In the genomic region with DNA sequence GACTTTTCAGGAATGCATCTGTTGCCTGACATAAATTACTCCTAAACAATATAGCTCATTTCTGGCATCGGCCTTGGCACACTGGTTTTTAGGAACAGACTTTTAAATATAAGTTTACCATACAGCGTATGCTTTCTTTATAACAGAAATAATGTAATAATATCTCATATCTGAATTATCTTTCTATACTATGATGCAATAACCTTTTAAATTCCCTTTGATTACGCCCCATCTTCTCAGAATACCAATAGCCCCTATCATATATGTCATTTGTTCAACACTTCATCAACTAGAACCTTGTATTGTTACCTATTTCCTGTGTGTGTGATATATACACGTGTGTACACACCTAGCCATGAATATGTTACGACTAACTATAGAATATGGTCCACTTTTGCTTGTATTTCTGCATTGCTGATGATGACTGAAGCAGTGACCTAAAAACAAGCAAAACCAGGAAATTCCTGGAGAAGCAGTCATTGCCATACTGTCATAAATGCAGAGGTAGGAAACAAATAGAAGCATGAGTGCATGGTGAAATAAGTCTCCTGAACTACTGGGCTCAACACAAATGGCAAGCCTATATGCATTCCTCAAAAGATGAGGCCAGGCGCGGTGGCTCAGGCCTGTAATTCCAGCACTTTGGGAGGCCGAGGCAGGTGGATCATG, we compare ENCODE assay signal across 18 cellular contexts.
A peak's percentile ranks its signal among the peaks of the same experiment; 100 is the strongest.
DNase-seq lines count a peak whose midpoint lies in the region; FAIRE-seq and TF ChIP-seq lines count a peak whose summit lies in the region.
"Had no signal": no experiment of that assay in that cellular context is flagged by ENCODE, and none has a peak within 500 bp of the region (broad histone marks: within the 10 kb centered on the region; RNA-seq: fewer than 3 reads in every experiment).

No MANE protein-coding gene starts in this region.

- no peaks in the 10 kb centered on the region for H4K20me1 ChIP-seq in astrocyte (ENCODE audit: insufficient read depth, low read length)

- no peaks in the 10 kb centered on the region for H3K4me1 Mint-ChIP-seq in astrocyte (ENCODE audit: low read depth, unreplicated experiment)
- H3K4me1 Mint-ChIP-seq in CD14-positive monocyte: no peaks in the 10 kb centered on the region
- no peaks in the 10 kb centered on the region for H3K4me1 Mint-ChIP-seq in CD4-positive, alpha-beta memory T cell
- H3K4me1 Mint-ChIP-seq: activated CD4-positive, alpha-beta T cell treated with anti-CD3 and anti-CD28 coated beads, Interleukin-2, amount 10 ng/mL, durations not matched to agents 7 days and 5 days; activated naive CD4-positive, alpha-beta T cell treated with anti-CD3 and anti-CD28 coated beads, Interleukin-2, amount 50 U/mL, for 24 hours had no signal

- H3K4me3 ChIP-seq in AG04449 (ENCODE audit: low read depth, low read length): no peak overlapping the region
- H3K4me3 ChIP-seq in astrocyte (ENCODE audit: insufficient read depth, low read depth, low read length): no peak overlapping the region
- no peak overlapping the region for H3K4me3 ChIP-seq in foreskin fibroblast (ENCODE audit: low read depth in 1 of 2, low read length in 2 of 2)
- no peak overlapping the region for H3K4me3 ChIP-seq in CD4-positive, alpha-beta memory T cell (ENCODE audit: low read length in 2 of 2)
- H3K4me3 ChIP-seq: cardiac muscle cell had no signal

- H3K4me1 ChIP-seq in astrocyte (ENCODE audit: insufficient read depth, low read length): no peaks in the 10 kb centered on the region
- H3K4me1 ChIP-seq in CD4-positive, alpha-beta memory T cell (ENCODE audit: insufficient read depth, low read length): no peaks in the 10 kb centered on the region

- no peak overlapping the region for H3K9ac ChIP-seq in astrocyte (ENCODE audit: low read length)

- H3K9me3 Mint-ChIP-seq in astrocyte (ENCODE audit: unreplicated experiment): no peaks in the 10 kb centered on the region
- H3K9me3 Mint-ChIP-seq in CD14-positive monocyte: peaks cover 0 to 8% (median 3%) of the 10 kb centered on the region in 7 donors
- H3K9me3 Mint-ChIP-seq in CD4-positive, alpha-beta memory T cell: peaks cover 0 to 9% (median 0%) of the 10 kb centered on the region in 8 donors
- H3K9me3 Mint-ChIP-seq: activated CD4-positive, alpha-beta T cell treated with anti-CD3 and anti-CD28 coated beads, Interleukin-2, amount 10 ng/mL, durations not matched to agents 7 days and 5 days had no signal

- DNase-seq in AG04449 (ENCODE audit: low read depth, low spot score): peak; percentile 33
- peak; percentile 54 for DNase-seq in HCEC 1CT
- peak; percentile 65 for DNase-seq in astrocyte (ENCODE audit: low read depth)
- DNase-seq in foreskin fibroblast: peak; percentile 61 to 79
- no peak for DNase-seq in CD14-positive monocyte (ENCODE audit: low spot score)
- DNase-seq in activated CD4-positive, alpha-beta T cell treated with anti-CD3 and anti-CD28 coated beads, Interleukin-2, amount 50 U/mL, for 4 hours: no peak
- no peak for DNase-seq in CD4-positive, alpha-beta memory T cell
- DNase-seq in NCI-H2227 (lab: John Stamatoyannopoulos, UW; ENCODE audit: unreplicated experiment): no peak
- DNase-seq: activated CD4-positive, alpha-beta T cell treated with anti-CD3 and anti-CD28 coated beads, Interleukin-2, amount 10 ng/mL, durations not matched to agents 7 days and 5 days; activated T-cell treated with anti-CD3 and anti-CD28 coated beads for 4 hours; foreskin melanocyte; NCI-H1436 treated with DMSO at 0.1 percent for 48 hours; RPMI8226; stimulated activated CD4-positive, alpha-beta T cell treated with anti-CD3 and anti-CD28 coated beads, Interleukin-4, amount 100 ng/mL, for 1 hour had no signal

- H3K27ac ChIP-seq in astrocyte (ENCODE audit: low read depth, low read length): no peak overlapping the region
- H3K27ac ChIP-seq in CD4-positive, alpha-beta memory T cell (ENCODE audit: low read depth, low read length): no peak overlapping the region
- H3K27ac ChIP-seq: cardiac muscle cell, HL-60 had no signal

- H3K36me3 Mint-ChIP-seq in astrocyte (ENCODE audit: low read depth, unreplicated experiment): no peaks in the 10 kb centered on the region
- H3K36me3 Mint-ChIP-seq in CD14-positive monocyte: no peaks in the 10 kb centered on the region
- H3K36me3 Mint-ChIP-seq in CD4-positive, alpha-beta memory T cell: no peaks in the 10 kb centered on the region
- H3K36me3 Mint-ChIP-seq: activated naive CD4-positive, alpha-beta T cell treated with anti-CD3 and anti-CD28 coated beads, Interleukin-2, amount 50 U/mL, for 24 hours had no signal

- H3K79me2 ChIP-seq in astrocyte (ENCODE audit: insufficient read depth, low read length): no peaks in the 10 kb centered on the region

- H3K4me3 Mint-ChIP-seq in astrocyte (ENCODE audit: unreplicated experiment) (no peak overlapping the region), CD14-positive monocyte (no peak overlapping the region)
- H3K4me3 Mint-ChIP-seq in CD4-positive, alpha-beta memory T cell: no peak overlapping the region
- H3K4me3 Mint-ChIP-seq: activated CD4-positive, alpha-beta T cell treated with anti-CD3 and anti-CD28 coated beads, Interleukin-2, amount 10 ng/mL, durations not matched to agents 7 days and 5 days; activated naive CD4-positive, alpha-beta T cell treated with anti-CD3 and anti-CD28 coated beads, Interleukin-2, amount 50 U/mL, for 24 hours had no signal

- CTCF ChIA-PET in AG04449 (lab: Yijun Ruan, JAX): interaction anchor here (1.4 kb wide), 1 partner anchor 28 kb away, joined by 3 read pairs; no protein-coding TSS in a partner anchor
- CTCF ChIA-PET in CD4-positive, alpha-beta memory T cell (lab: Charles Lee; ENCODE audit: partially characterized antibody): no interaction called here

- H3K27ac Mint-ChIP-seq in astrocyte (ENCODE audit: unreplicated experiment): no peak overlapping the region
- H3K27ac Mint-ChIP-seq in CD14-positive monocyte: no peak overlapping the region
- no peak overlapping the region for H3K27ac Mint-ChIP-seq in CD4-positive, alpha-beta memory T cell
- H3K27ac Mint-ChIP-seq: activated CD4-positive, alpha-beta T cell treated with anti-CD3 and anti-CD28 coated beads, Interleukin-2, amount 10 ng/mL, durations not matched to agents 7 days and 5 days; activated naive CD4-positive, alpha-beta T cell treated with anti-CD3 and anti-CD28 coated beads, Interleukin-2, amount 50 U/mL, for 24 hours had no signal

- no peak overlapping the region for H3K4me2 ChIP-seq in astrocyte (ENCODE audit: low read length)

- intact Hi-C loops in CD14-positive monocyte (cut with micrococcal nuclease): no loop called here
- intact Hi-C loops in CD4-positive, alpha-beta memory T cell (cut with micrococcal nuclease): no loop called here

- no peaks in the 10 kb centered on the region for H3K27me3 Mint-ChIP-seq in astrocyte (ENCODE audit: low read depth, unreplicated experiment)
- peaks cover 0 to 4% (median 0%) of the 10 kb centered on the region in 3 donors for H3K27me3 Mint-ChIP-seq in CD14-positive monocyte (ENCODE audit: low read depth in 3 of 3)
- no peaks in the 10 kb centered on the region for H3K27me3 Mint-ChIP-seq in CD4-positive, alpha-beta memory T cell
- H3K27me3 Mint-ChIP-seq: activated CD4-positive, alpha-beta T cell treated with anti-CD3 and anti-CD28 coated beads, Interleukin-2, amount 10 ng/mL, durations not matched to agents 7 days and 5 days; activated naive CD4-positive, alpha-beta T cell treated with anti-CD3 and anti-CD28 coated beads, Interleukin-2, amount 50 U/mL, for 24 hours had no signal

- H2AFZ ChIP-seq in astrocyte (ENCODE audit: low read depth, low read length): no peak overlapping the region

- H3K36me3 ChIP-seq in astrocyte (ENCODE audit: insufficient read depth, low read length): no peaks in the 10 kb centered on the region
- no peaks in the 10 kb centered on the region for H3K36me3 ChIP-seq in CD4-positive, alpha-beta memory T cell (ENCODE audit: insufficient read depth, low read length)
- H3K36me3 ChIP-seq: cardiac muscle cell had no signal

- TF ChIP-seq CTCF in AG04449 (IDR thresholded peaks at IDR 0.05; ENCODE audit: insufficient read depth, low read length, missing control alignments) (no peak), astrocyte (IDR thresholded peaks at IDR 0.05; ENCODE audit: insufficient read depth, low read depth, low read length) (no peak), foreskin fibroblast (IDR thresholded peaks at IDR 0.05; ENCODE audit: low read depth, low read length) (no peak), CD14-positive monocyte (IDR thresholded peaks at IDR 0.05) (no peak)

- no peaks in the 10 kb centered on the region for H3K27me3 ChIP-seq in astrocyte (ENCODE audit: insufficient read depth, low read length)
- no peaks in the 10 kb centered on the region for H3K27me3 ChIP-seq in CD4-positive, alpha-beta memory T cell (ENCODE audit: insufficient read depth, low read length)
- H3K27me3 ChIP-seq: cardiac muscle cell had no signal

- no peaks in the 10 kb centered on the region for H3K9me3 ChIP-seq in astrocyte (ENCODE audit: insufficient read depth, low read depth, low read length)
- no peaks in the 10 kb centered on the region for H3K9me3 ChIP-seq in CD4-positive, alpha-beta memory T cell (ENCODE audit: control insufficient read depth in 1 of 2, low read length in 2 of 2)

- POLR2A ChIA-PET in AG04449 (lab: Yijun Ruan, JAX): no interaction called here
- POLR2A ChIA-PET in CD4-positive, alpha-beta memory T cell (lab: Charles Lee; ENCODE audit: partially characterized antibody): no interaction called here

- FAIRE-seq in astrocyte (lab: Jason Lieb, UNC): peak; percentile 50
- FAIRE-seq: D721Med had no signal

Comparison
In these comparisons a context has a peak if more than half of its experiments do, and no peak if none do; other contexts are left out.
1. DNase-seq: peak in AG04449 (single experiment), HCEC 1CT (single experiment), astrocyte (single experiment) and foreskin fibroblast (2 of 2); none in CD14-positive monocyte (single experiment), activated CD4-positive, alpha-beta T cell treated with anti-CD3 and anti-CD28 coated beads, Interleukin-2, amount 50 U/mL, for 4 hours (0 of 2), CD4-positive, alpha-beta memory T cell (0 of 5) and NCI-H2227 (single experiment).